In genomic region chr11:36377759-36378553, GRCh38 we compare ENCODE assay signal across 7 cellular contexts.
DNase-seq lines count a peak whose midpoint lies in the region; ATAC-seq, FAIRE-seq and TF ChIP-seq lines count a peak whose summit lies in the region.

No MANE protein-coding gene starts in this region.

- no peak for FAIRE-seq in kidney (lab: Jason Lieb, UNC)

- H3K36me3 Mint-ChIP-seq in activated T-helper 1 cell treated with anti-CD3 and anti-CD28 coated beads, Interleukin-12 subunit alpha, Interleukin-12 subunit beta, Interleukin-2, Interleukin-4 antibody, amounts not matched to agents 30 ng/mL and 10 ng/mL and 1 ng/mL, durations not matched to agents 14 hours and 24 hours and 36 hours (ENCODE audit: low read depth) = peaks cover 41% of the 10 kb centered on the region

- H3K4me1 ChIP-seq in kidney (ENCODE audit: control insufficient read depth in 1 of 2, insufficient read depth in 1 of 2, low read depth in 1 of 2, low read length in 2 of 2) = peaks cover 0 to 6% of the 10 kb centered on the region in 2 donors
- peaks cover 3 to 34% (median 30%) of the 10 kb centered on the region in 5 donors for H3K4me1 ChIP-seq in subcutaneous abdominal adipose tissue (ENCODE audit: control insufficient read depth in 5 of 5, insufficient read depth in 5 of 5, low read length in 5 of 5)

- H3K9me3 ChIP-seq in kidney (ENCODE audit: control insufficient read depth in 1 of 2, low read length in 2 of 2) (no peaks in the 10 kb centered on the region), subcutaneous abdominal adipose tissue (ENCODE audit: control insufficient read depth in 5 of 5, low read length in 5 of 5) (no peaks in the 10 kb centered on the region)

- no peak for DNase-seq in activated T-helper 1 cell treated with anti-CD3 and anti-CD28 coated beads, Interleukin-12 subunit alpha, Interleukin-12 subunit beta, Interleukin-2, Interleukin-4 antibody, amounts not matched to agents 30 ng/mL and 10 ng/mL and 1 ng/mL, durations not matched to agents 14 hours and 24 hours and 36 hours (ENCODE audit: low spot score)
- no peak for DNase-seq in kidney
- no peak for DNase-seq in kidney glomerular epithelial cell (lab: John Stamatoyannopoulos, UW)
- DNase-seq in iPS-NIHi11 (ENCODE audit: low spot score) = no peak
- no peak for DNase-seq in G401 (ENCODE audit: low spot score)

- H3K27me3 Mint-ChIP-seq in activated T-helper 1 cell treated with anti-CD3 and anti-CD28 coated beads, Interleukin-12 subunit alpha, Interleukin-12 subunit beta, Interleukin-2, Interleukin-4 antibody, amounts not matched to agents 30 ng/mL and 10 ng/mL and 1 ng/mL, durations not matched to agents 14 hours and 24 hours and 36 hours (ENCODE audit: insufficient read depth) = peaks cover 27% of the 10 kb centered on the region

- peaks cover 61% of the 10 kb centered on the region for H3K4me1 Mint-ChIP-seq in activated T-helper 1 cell treated with anti-CD3 and anti-CD28 coated beads, Interleukin-12 subunit alpha, Interleukin-12 subunit beta, Interleukin-2, Interleukin-4 antibody, amounts not matched to agents 30 ng/mL and 10 ng/mL and 1 ng/mL, durations not matched to agents 14 hours and 24 hours and 36 hours (ENCODE audit: low read depth)

- H3K4me3 ChIP-seq in kidney (ENCODE audit: low read length in 2 of 2) (peak overlapping the region; percentile 80 to 82), subcutaneous abdominal adipose tissue (ENCODE audit: low read depth in 1 of 5, low read length in 5 of 5) (peak overlapping the region; percentile 67 to 94 (median 84))

- peak overlapping the region; percentile 88 for H3K27ac Mint-ChIP-seq in activated T-helper 1 cell treated with anti-CD3 and anti-CD28 coated beads, Interleukin-12 subunit alpha, Interleukin-12 subunit beta, Interleukin-2, Interleukin-4 antibody, amounts not matched to agents 30 ng/mL and 10 ng/mL and 1 ng/mL, durations not matched to agents 14 hours and 24 hours and 36 hours

- peak overlapping the region; percentile 97 for H3K4me3 Mint-ChIP-seq in activated T-helper 1 cell treated with anti-CD3 and anti-CD28 coated beads, Interleukin-12 subunit alpha, Interleukin-12 subunit beta, Interleukin-2, Interleukin-4 antibody, amounts not matched to agents 30 ng/mL and 10 ng/mL and 1 ng/mL, durations not matched to agents 14 hours and 24 hours and 36 hours

- no peak for TF ChIP-seq CTCF in kidney (IDR thresholded peaks at IDR 0.05; ENCODE audit: borderline replicate concordance, extremely low read depth, insufficient read depth)

- peak overlapping the region; percentile 55 to 59 for H3K27ac ChIP-seq in kidney (ENCODE audit: low read depth in 2 of 2, low read length in 2 of 2)
- H3K27ac ChIP-seq in subcutaneous abdominal adipose tissue (ENCODE audit: low read depth, low read length) = peak overlapping the region; percentile 37

- H3K36me3 ChIP-seq in kidney (ENCODE audit: control insufficient read depth in 1 of 2, insufficient read depth in 2 of 2, low read length in 2 of 2) (no peaks in the 10 kb centered on the region), subcutaneous abdominal adipose tissue (ENCODE audit: control insufficient read depth in 5 of 5, insufficient read depth in 5 of 5, low read length in 5 of 5) (peaks cover 0 to 7% (median 4%) of the 10 kb centered on the region in 5 donors)

- peak; percentile 42 for ATAC-seq in HG02870 (IDR thresholded peaks at IDR 0.05; ENCODE audit: unreplicated experiment)

- H3K9me3 Mint-ChIP-seq in activated T-helper 1 cell treated with anti-CD3 and anti-CD28 coated beads, Interleukin-12 subunit alpha, Interleukin-12 subunit beta, Interleukin-2, Interleukin-4 antibody, amounts not matched to agents 30 ng/mL and 10 ng/mL and 1 ng/mL, durations not matched to agents 14 hours and 24 hours and 36 hours = no peaks in the 10 kb centered on the region

- H3K9ac ChIP-seq in kidney (ENCODE audit: low read length in 2 of 2) = peak overlapping the region in 1 of 2 donors; percentile 65
- peak overlapping the region in 4 of 5 donors; percentile 60 to 88 (median 68) for H3K9ac ChIP-seq in subcutaneous abdominal adipose tissue (ENCODE audit: low read length in 5 of 5)

- intact Hi-C loops in activated T-helper 1 cell treated with anti-CD3 and anti-CD28 coated beads, Interleukin-12 subunit alpha, Interleukin-12 subunit beta, Interleukin-2, Interleukin-4 antibody, amounts not matched to agents 30 ng/mL and 10 ng/mL and 1 ng/mL, durations not matched to agents 14 hours and 24 hours and 36 hours (cut with micrococcal nuclease) = loop anchor here (1.0 to 5.0 kb wide), 12 partner anchors 7 to 1461 kb away; partner anchors contain the start of genes APIP, COMMD9 and PDHX
- intact Hi-C loops in kidney (cut with DNase I) = no loop called here

- no peaks in the 10 kb centered on the region for H3K27me3 ChIP-seq in subcutaneous abdominal adipose tissue (ENCODE audit: control insufficient read depth in 5 of 5, insufficient read depth in 4 of 5, low read length in 5 of 5)

- in situ Hi-C loops in G401 (cut with HindIII; ENCODE audit: low sequenced_read_pairs) = no loop called here
